ENCODE assay signal across 9 cellular contexts in the genomic region with DNA sequence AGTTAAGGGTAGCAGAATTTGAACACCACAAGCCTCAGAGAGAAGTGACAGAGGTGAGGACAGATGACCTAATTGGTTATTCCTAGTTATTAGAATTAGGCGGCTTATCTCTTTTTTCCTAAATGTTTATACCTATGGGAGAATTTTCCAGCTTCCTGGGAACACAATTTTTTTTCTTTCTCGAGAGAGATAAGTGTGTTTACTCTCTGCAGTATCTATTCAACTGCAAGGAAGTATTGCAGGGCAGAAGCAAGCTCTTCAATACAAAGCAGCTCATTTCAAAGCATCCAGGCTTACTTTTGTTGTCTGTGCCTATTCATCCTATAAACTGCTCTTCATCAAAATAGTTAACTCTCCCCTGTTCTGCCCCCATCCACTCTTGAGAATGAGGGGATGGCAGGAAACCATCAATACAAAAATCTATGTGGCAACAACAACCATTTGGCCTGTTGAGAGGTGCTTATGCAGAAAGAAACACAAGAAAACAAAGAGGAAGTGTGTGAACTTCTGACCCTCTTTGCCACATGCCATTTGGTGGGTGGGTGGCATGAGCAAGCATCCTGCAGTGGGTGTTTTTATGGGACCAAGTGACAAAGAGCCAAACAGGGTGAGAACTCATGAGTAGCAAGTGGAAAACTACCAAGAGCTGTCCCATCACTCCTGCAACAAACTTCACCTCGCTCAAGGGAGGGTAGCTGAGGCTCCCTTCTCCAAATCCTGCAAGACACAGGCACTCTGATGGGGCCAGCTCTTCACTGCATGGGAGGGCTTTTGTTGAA. TPM values are rescaled to one million over a fixed set of nuclear protein-coding genes. Genes with fewer than 3 reads are reported as not detected.
A peak's percentile ranks its signal among the peaks of the same experiment; 100 is the strongest.
DNase-seq lines count a peak whose midpoint lies in the region; ATAC-seq, FAIRE-seq and TF ChIP-seq lines count a peak whose summit lies in the region.
"Had no signal": no experiment of that assay in that cellular context is flagged by ENCODE, and none has a peak within 500 bp of the region (broad histone marks: within the 10 kb centered on the region; RNA-seq: fewer than 3 reads in every experiment).

No MANE protein-coding gene starts in this region.

- CTCF ChIA-PET in HepG2 (lab: Yijun Ruan, JAX; ENCODE audit: low intra/inter-chr PET ratio, low total read pairs), result no interaction called here

- TF ChIP-seq POLR2A in right lobe of liver (IDR thresholded peaks at IDR 0.05) (no peak), HepG2 (IDR thresholded peaks at IDR 0.05; ENCODE audit: insufficient read depth in 1 of 2, low read depth in 2 of 2, low read length in 2 of 2) (no peak), uterus (IDR thresholded peaks at IDR 0.05) (no peak)

- TF ChIP-seq EP300 in HepG2 (IDR thresholded peaks at IDR 0.05; ENCODE audit: low read depth in 2 of 2, low read length in 2 of 2) (no peak), HepG2 (CRISPR knock-in tag; IDR thresholded peaks at IDR 0.05; ENCODE audit: borderline replicate concordance) (no peak)

- no peaks in the 10 kb centered on the region for H3K9me3 Mint-ChIP-seq in immature natural killer cell

- no peak overlapping the region for H3K27ac Mint-ChIP-seq in immature natural killer cell

- H3K36me3 Mint-ChIP-seq in immature natural killer cell, result no peaks in the 10 kb centered on the region

- H3K9me3 ChIP-seq in right lobe of liver (no peaks in the 10 kb centered on the region), HepG2 (ENCODE audit: low read length) (no peaks in the 10 kb centered on the region), upper lobe of right lung (peaks cover 4% of the 10 kb centered on the region), uterus (no peaks in the 10 kb centered on the region)

- H3K4me2 ChIP-seq in HepG2 (ENCODE audit: low read depth, low read length), result no peak overlapping the region

- no peaks in the 10 kb centered on the region for H3K79me2 ChIP-seq in HepG2 (ENCODE audit: insufficient read depth, low read length)

- in situ Hi-C loops in HepG2 (cut with HindIII; ENCODE audit: extremely low pct_ligation_motif_present, low pct_unique_long_range_greater_than_20kb), result no loop called here

- peak overlapping the region in 1 of 5 donors; percentile 29 for H3K4me3 Mint-ChIP-seq in immature natural killer cell

- 39% methylated on average over 2 of the region's 3 CpGs for WGBS in right lobe of liver (ENCODE audit: insufficient coverage, low coverage, low lambda C conversion rate, missing lambda C conversion rate)
- 3% methylated on average over 2 of the region's 3 CpGs for WGBS in HepG2 (ENCODE audit: low lambda C conversion rate)

- no peaks in the 10 kb centered on the region for H3K4me1 Mint-ChIP-seq in immature natural killer cell

- POLR2A ChIA-PET in HepG2 (lab: Yijun Ruan, JAX), result no interaction called here

- ATAC-seq in right lobe of liver, result peak in 3 of 4 donors; percentile 6 to 46 (median 41)
- ATAC-seq in HepG2, result no peak
- ATAC-seq in upper lobe of right lung, result peak; percentile 82
- ATAC-seq in GM18909 (IDR thresholded peaks at IDR 0.05; ENCODE audit: poor library complexity, unreplicated experiment), result no peak

- no peak overlapping the region for H3K9ac ChIP-seq in HepG2 (ENCODE audit: insufficient read depth, low read depth, low read length)

- H4K20me1 ChIP-seq in HepG2 (ENCODE audit: insufficient read depth, low read length), result no peaks in the 10 kb centered on the region

- intact Hi-C loops in right lobe of liver (cut with DNase I), result no loop called here
- intact Hi-C loops in HepG2 (cut with micrococcal nuclease; ENCODE audit: unreplicated experiment), result no loop called here
- intact Hi-C loops in upper lobe of right lung (cut with DNase I), result no loop called here
- intact Hi-C loops in uterus (cut with DNase I; ENCODE audit: low total_unique reads), result no loop called here

- no peak for TF ChIP-seq CTCF in right lobe of liver (IDR thresholded peaks at IDR 0.05)
- TF ChIP-seq CTCF in HepG2 (CRISPR knock-in tag; IDR thresholded peaks at IDR 0.05), result no peak
- no peak for TF ChIP-seq CTCF in upper lobe of right lung (IDR thresholded peaks at IDR 0.05)
- no peak for TF ChIP-seq CTCF in uterus (IDR thresholded peaks at IDR 0.05)

- DNase-seq in right lobe of liver (no peak), HepG2 (ENCODE audit: low spot score) (no peak), T-helper 2 cell (peak in 3 of 5 experiments; percentile 16 to 65 (median 22)), immature natural killer cell (peak; percentile 63 to 69 (median 66)), upper lobe of right lung (no peak), globus pallidus (ENCODE audit: low spot score) (no peak), uterus (no peak)

- H3K27me3 Mint-ChIP-seq in immature natural killer cell (ENCODE audit: low read depth in 3 of 3), result peaks cover 0 to 2% (median 0%) of the 10 kb centered on the region in 3 donors

- H3K27me3 ChIP-seq in right lobe of liver, result no peaks in the 10 kb centered on the region
- H3K27me3 ChIP-seq in HepG2 (ENCODE audit: control insufficient read depth in 1 of 2, insufficient read depth in 2 of 2, low read length in 2 of 2), result no peaks in the 10 kb centered on the region; a peak in 2 of 5 replicates
- no peaks in the 10 kb centered on the region for H3K27me3 ChIP-seq in upper lobe of right lung
- H3K27me3 ChIP-seq in uterus, result no peaks in the 10 kb centered on the region

- TF ChIP-seq RAD21 in HepG2 (CRISPR knock-in tag; IDR thresholded peaks at IDR 0.05), result no peak

- H3K4me1 ChIP-seq in right lobe of liver (no peaks in the 10 kb centered on the region), HepG2 (ENCODE audit: insufficient read depth, low read length) (peaks cover 51% of the 10 kb centered on the region), upper lobe of right lung (peaks cover 22% of the 10 kb centered on the region), uterus (no peaks in the 10 kb centered on the region)

- no TSS peak for BruUV-seq in HepG2 (replicated peaks; lab: Mats Ljungman, UMichigan)

- no peak overlapping the region for H3K27ac ChIP-seq in right lobe of liver
- no peak overlapping the region for H3K27ac ChIP-seq in HepG2 (ENCODE audit: extremely low read length, insufficient read depth, low read length)
- no peak overlapping the region for H3K27ac ChIP-seq in upper lobe of right lung
- H3K27ac ChIP-seq in uterus, result no peak overlapping the region

- H3K36me3 ChIP-seq in right lobe of liver (no peaks in the 10 kb centered on the region), HepG2 (replicated peaks in 1 of 2; ENCODE audit: control insufficient read depth in 1 of 2, insufficient read depth in 2 of 2, low read length in 2 of 2) (no peaks in the 10 kb centered on the region), upper lobe of right lung (no peaks in the 10 kb centered on the region), uterus (no peaks in the 10 kb centered on the region)

- H3K4me3 ChIP-seq in right lobe of liver (no peak overlapping the region), HepG2 (replicated peaks in 1 of 3; ENCODE audit: insufficient read depth in 1 of 3, low read depth in 2 of 3, low read length in 3 of 3) (no peak overlapping the region), upper lobe of right lung (no peak overlapping the region), uterus (no peak overlapping the region)

- no peak for FAIRE-seq in HepG2 (lab: Jason Lieb, UNC)
- FAIRE-seq: G401.6 had no signal

- no peak overlapping the region for H2AFZ ChIP-seq in HepG2 (ENCODE audit: low read length)

RNA-seq across cellular contexts. Expression of a gene that starts 50.6 kb away (rescaled TPM):
- total RNA-seq in right lobe of liver (10 to 100 TPM; 16.0 to 30.0 (median 24.5) TPM), HepG2 (2016; rRNA removed; fragmentation: Illumina TruSeq; extraction: Trizol) (26.9 and 35.5 TPM in 2 replicates), upper lobe of right lung (57.6 TPM), uterus (10 to 100 TPM in 3 of 4 donors, 1 to 10 TPM in 1; 9.0 to 75.6 (median 33.5) TPM)
- 17.1 and 18.4 TPM in 2 replicates for total RNA-seq in HepG2 (2016; cell fraction: cytosol; rRNA removed; fragmentation: Illumina TruSeq; extraction: Trizol; ENCODE audit: low read depth)
- 28.4 and 41.4 TPM in 2 replicates for total RNA-seq in HepG2 (2016; cell fraction: insoluble cytoplasmic fraction; rRNA removed; fragmentation: Illumina TruSeq; extraction: Trizol)
- 25.8 and 27.0 TPM in 2 replicates for total RNA-seq in HepG2 (2016; cell fraction: membrane; rRNA removed; fragmentation: Illumina TruSeq; extraction: Trizol)
- total RNA-seq in HepG2 (2016; cell fraction: nucleus; rRNA removed; fragmentation: Illumina TruSeq; extraction: Trizol), result 20.3 and 20.6 TPM in 2 replicates
- polyA plus RNA-seq in HepG2 (2011; rRNA removed) (9.8 and 14.2 TPM in 2 replicates), immature natural killer cell (100 to 1,000 TPM; 194 to 275 (median 239) TPM)
- polyA plus RNA-seq in HepG2 (2011; cell fraction: cytosol; rRNA removed), result 11.1 and 11.6 TPM in 2 replicates
- 18.4 and 19.2 TPM in 2 replicates for polyA plus RNA-seq in HepG2 (2011; cell fraction: nucleus; rRNA removed)
- 25.9 and 47.2 TPM in 2 replicates for polyA plus RNA-seq in HepG2 (2012)
- 21.7 and 25.8 TPM in 2 replicates for polyA plus RNA-seq in HepG2 (2016; cell fraction: cytosol; fragmentation: Illumina TruSeq; extraction: Trizol; ENCODE audit: low read depth)
- polyA plus RNA-seq in HepG2 (2016; cell fraction: insoluble cytoplasmic fraction; fragmentation: Illumina TruSeq; extraction: Trizol; ENCODE audit: low read depth), result 69.3 and 71.8 TPM in 2 replicates
- 29.0 and 33.1 TPM in 2 replicates for polyA plus RNA-seq in HepG2 (2016; cell fraction: membrane; fragmentation: Illumina TruSeq; extraction: Trizol; ENCODE audit: low read depth)
- polyA plus RNA-seq in HepG2 (2016; cell fraction: nucleus; fragmentation: Illumina TruSeq; extraction: Trizol; ENCODE audit: insufficient read depth, low read depth), result 39.3 and 52.2 TPM in 2 replicates
- polyA minus RNA-seq in HepG2 (2011; rRNA and poly(A)+ RNA removed; ENCODE audit: low replicate concordance), result 9.1 and 10.5 TPM in 2 replicates
- 3.3 and 3.4 TPM in 2 replicates for polyA minus RNA-seq in HepG2 (2011; cell fraction: cytosol; rRNA and poly(A)+ RNA removed)
- polyA minus RNA-seq in HepG2 (2011; cell fraction: nucleus; rRNA and poly(A)+ RNA removed), result 21.8 and 24.6 TPM in 2 replicates

RNA-seq across cellular contexts. Expression of a gene that starts 50.6 kb away (rescaled TPM):
- total RNA-seq in right lobe of liver (10 to 100 TPM in 3 of 6 experiments, 1 to 10 TPM in 3; 8.0 to 12.7 (median 10.1) TPM), HepG2 (2016; rRNA removed; fragmentation: Illumina TruSeq; extraction: Trizol) (10.1 and 11.2 TPM in 2 replicates), upper lobe of right lung (24.1 TPM), uterus (10 to 100 TPM; 10.2 to 76.2 (median 17.1) TPM)
- 1.0 and 1.1 TPM in 2 replicates for total RNA-seq in HepG2 (2016; cell fraction: cytosol; rRNA removed; fragmentation: Illumina TruSeq; extraction: Trizol; ENCODE audit: low read depth)
- 9.3 and 10.6 TPM in 2 replicates for total RNA-seq in HepG2 (2016; cell fraction: insoluble cytoplasmic fraction; rRNA removed; fragmentation: Illumina TruSeq; extraction: Trizol)
- total RNA-seq in HepG2 (2016; cell fraction: membrane; rRNA removed; fragmentation: Illumina TruSeq; extraction: Trizol), result 2.4 and 3.4 TPM in 2 replicates
- 32.4 and 34.8 TPM in 2 replicates for total RNA-seq in HepG2 (2016; cell fraction: nucleus; rRNA removed; fragmentation: Illumina TruSeq; extraction: Trizol)
- polyA plus RNA-seq in HepG2 (2011; rRNA removed) (4.6 and 5.6 TPM in 2 replicates), immature natural killer cell (1 to 10 TPM in 2 of 3 donors, under 1 TPM in 1; 0.81 to 2.8 (median 1.9) TPM)
- 1.7 and 2.8 TPM in 2 replicates for polyA plus RNA-seq in HepG2 (2011; cell fraction: cytosol; rRNA removed)
- 7.9 and 9.1 TPM in 2 replicates for polyA plus RNA-seq in HepG2 (2011; cell fraction: nucleus; rRNA removed)
- polyA plus RNA-seq in HepG2 (2012), result 5.9 and 25.5 TPM in 2 replicates
- 0.19 and 0.23 TPM in 2 replicates for polyA plus RNA-seq in HepG2 (2016; cell fraction: cytosol; fragmentation: Illumina TruSeq; extraction: Trizol; ENCODE audit: low read depth)
- polyA plus RNA-seq in HepG2 (2016; cell fraction: insoluble cytoplasmic fraction; fragmentation: Illumina TruSeq; extraction: Trizol; ENCODE audit: low read depth), result 2.8 and 3.4 TPM in 2 replicates
- polyA plus RNA-seq in HepG2 (2016; cell fraction: membrane; fragmentation: Illumina TruSeq; extraction: Trizol; ENCODE audit: low read depth), result 0.32 and 0.36 TPM in 2 replicates
- polyA plus RNA-seq in HepG2 (2016; cell fraction: nucleus; fragmentation: Illumina TruSeq; extraction: Trizol; ENCODE audit: insufficient read depth, low read depth), result 12.9 and 13.1 TPM in 2 replicates
- polyA minus RNA-seq in HepG2 (2011; rRNA and poly(A)+ RNA removed; ENCODE audit: low replicate concordance), result 12.4 and 18.2 TPM in 2 replicates
- polyA minus RNA-seq in HepG2 (2011; cell fraction: cytosol; rRNA and poly(A)+ RNA removed), result 14.2 and 15.2 TPM in 2 replicates
- 64.2 and 72.4 TPM in 2 replicates for polyA minus RNA-seq in HepG2 (2011; cell fraction: nucleus; rRNA and poly(A)+ RNA removed)

Comparison
In these comparisons a context has a peak if more than half of its experiments do, and no peak if none do; other contexts are left out.
1. ATAC-seq: peak in right lobe of liver (3 of 4) and upper lobe of right lung (single experiment); none in HepG2 (single experiment) and GM18909 (single experiment).
2. DNase-seq: peak in T-helper 2 cell (3 of 5) and immature natural killer cell (3 of 3); none in right lobe of liver (0 of 3), HepG2 (single experiment), upper lobe of right lung (single experiment), globus pallidus (single experiment) and uterus (0 of 2).